14 cellular contexts compared by ENCODE assay signal in the genomic region with DNA sequence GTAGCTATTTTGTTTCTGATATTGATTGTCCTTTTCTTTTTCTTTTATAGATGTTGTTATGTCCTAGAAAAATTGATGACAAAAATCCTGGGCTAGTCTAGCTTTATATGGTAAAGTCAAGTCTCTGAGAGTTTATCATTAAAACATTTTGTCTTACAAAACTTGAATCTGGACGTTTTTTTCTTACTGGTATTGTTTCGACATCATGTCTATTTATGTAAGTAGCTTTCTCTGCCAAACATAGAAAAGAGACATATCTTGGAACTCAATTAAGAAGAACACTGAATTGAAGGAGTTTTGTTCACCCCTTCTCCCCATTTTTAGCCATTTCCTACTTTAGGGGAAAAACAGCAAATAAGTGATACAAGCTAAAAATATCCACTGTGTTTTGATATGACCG.
"Had no signal": no experiment of that assay in that cellular context is flagged by ENCODE, and none has a peak within 500 bp of the region (broad histone marks: within the 10 kb centered on the region; RNA-seq: fewer than 3 reads in every experiment).

No MANE protein-coding gene starts in this region.

- DNase-seq: activated CD4-positive, alpha-beta T cell treated with anti-CD3 and anti-CD28 coated beads, Interleukin-2, amount 10 ng/mL, durations not matched to agents 7 days and 5 days; activated CD4-positive, CD25-positive, alpha-beta regulatory T cell; activated CD8-positive, alpha-beta memory T cell treated with anti-CD3 and anti-CD28 coated beads for 24 hours; activated naive CD8-positive, alpha-beta T cell treated with anti-CD3 and anti-CD28 coated beads for 36 hours; effector CD8-positive, alpha-beta T cell; esophagus squamous epithelium; psoas muscle; upper lobe of right lung had no signal

- H3K4me3 ChIP-seq: coronary artery, esophagus squamous epithelium, psoas muscle, thoracic aorta, upper lobe of right lung had no signal

- H3K4me1 ChIP-seq: esophagus squamous epithelium, psoas muscle, upper lobe of right lung had no signal

- H3K36me3 ChIP-seq: esophagus squamous epithelium, thoracic aorta, upper lobe of right lung had no signal

- H3K27ac ChIP-seq: psoas muscle, thoracic aorta, upper lobe of right lung had no signal

- H3K9me3 ChIP-seq: esophagus squamous epithelium, psoas muscle, thoracic aorta, upper lobe of right lung had no signal

- FAIRE-seq: astrocyte, bronchial epithelial cell, endothelial cell of umbilical vein had no signal

- H3K27me3 ChIP-seq: esophagus squamous epithelium, upper lobe of right lung had no signal

- ATAC-seq: psoas muscle, sciatic nerve, upper lobe of right lung had no signal
